ENCODE assay signal across 1 cellular context in the genomic region with DNA sequence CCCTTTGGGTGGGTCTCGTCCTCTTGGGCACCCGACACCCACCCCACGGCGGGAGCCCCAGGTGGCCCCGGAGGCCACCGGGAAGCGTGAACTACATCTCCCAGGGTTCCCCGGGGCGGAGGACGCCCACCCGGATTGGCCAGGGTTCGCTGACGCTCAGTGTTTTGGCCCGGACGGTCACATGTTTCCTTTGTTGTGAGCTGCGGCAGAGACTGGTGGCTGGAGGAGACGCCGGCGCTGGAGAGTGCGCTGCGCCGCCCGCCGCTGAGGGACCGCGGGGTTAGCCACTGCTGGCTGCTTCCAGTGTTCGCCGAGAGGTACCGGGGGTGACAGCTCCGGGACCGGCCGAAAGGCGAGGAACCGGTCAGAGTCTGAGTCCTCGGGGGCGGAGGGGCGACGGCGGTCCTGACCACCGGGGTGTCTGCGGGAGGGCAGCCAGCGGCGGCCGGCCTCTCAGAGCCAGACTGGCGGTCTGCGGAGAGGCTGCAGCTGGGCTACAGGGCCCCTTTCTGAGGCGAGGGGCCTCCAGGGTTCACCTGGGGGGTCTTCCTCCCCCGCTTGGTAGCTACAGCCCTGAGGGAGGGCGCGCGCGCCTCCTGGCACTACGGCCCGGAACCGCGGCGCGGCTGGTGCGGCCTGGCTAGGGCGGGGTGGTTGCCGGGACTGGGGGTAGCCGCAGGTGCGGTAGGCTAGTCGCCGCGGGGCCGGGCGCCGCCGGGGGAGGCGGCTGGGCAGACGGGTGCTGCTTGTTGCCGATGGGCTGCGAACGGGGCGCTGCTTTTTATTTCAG.
A peak's percentile ranks its signal among the peaks of the same experiment; 100 is the strongest.
TF ChIP-seq lines count a peak whose summit lies in the region.

A gene with protein sequence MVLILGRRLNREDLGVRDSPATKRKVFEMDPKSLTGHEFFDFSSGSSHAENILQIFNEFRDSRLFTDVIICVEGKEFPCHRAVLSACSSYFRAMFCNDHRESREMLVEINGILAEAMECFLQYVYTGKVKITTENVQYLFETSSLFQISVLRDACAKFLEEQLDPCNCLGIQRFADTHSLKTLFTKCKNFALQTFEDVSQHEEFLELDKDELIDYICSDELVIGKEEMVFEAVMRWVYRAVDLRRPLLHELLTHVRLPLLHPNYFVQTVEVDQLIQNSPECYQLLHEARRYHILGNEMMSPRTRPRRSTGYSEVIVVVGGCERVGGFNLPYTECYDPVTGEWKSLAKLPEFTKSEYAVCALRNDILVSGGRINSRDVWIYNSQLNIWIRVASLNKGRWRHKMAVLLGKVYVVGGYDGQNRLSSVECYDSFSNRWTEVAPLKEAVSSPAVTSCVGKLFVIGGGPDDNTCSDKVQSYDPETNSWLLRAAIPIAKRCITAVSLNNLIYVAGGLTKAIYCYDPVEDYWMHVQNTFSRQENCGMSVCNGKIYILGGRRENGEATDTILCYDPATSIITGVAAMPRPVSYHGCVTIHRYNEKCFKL (plus strand): TSS at position 193 of the 790 bp plus-strand sequence. CDS start 14,734 bp downstream, outside the sequence.

TF ChIP-seq in WTC11, 78 proteins besides CTCF, POLR2A, EP300 and RAD21 (continued from another document):
- TF ChIP-seq, protein P1, sequence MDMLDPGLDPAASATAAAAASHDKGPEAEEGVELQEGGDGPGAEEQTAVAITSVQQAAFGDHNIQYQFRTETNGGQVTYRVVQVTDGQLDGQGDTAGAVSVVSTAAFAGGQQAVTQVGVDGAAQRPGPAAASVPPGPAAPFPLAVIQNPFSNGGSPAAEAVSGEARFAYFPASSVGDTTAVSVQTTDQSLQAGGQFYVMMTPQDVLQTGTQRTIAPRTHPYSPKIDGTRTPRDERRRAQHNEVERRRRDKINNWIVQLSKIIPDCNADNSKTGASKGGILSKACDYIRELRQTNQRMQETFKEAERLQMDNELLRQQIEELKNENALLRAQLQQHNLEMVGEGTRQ (CRISPR knock-in tag; IDR thresholded peaks at IDR 0.05), result peak; percentile 90
- TF ChIP-seq SP1 (CRISPR knock-in tag; conservative IDR thresholded peaks at IDR 0.05), result 0 out of 2 replicates have a peak, but pooled peaks have one; percentile 53
